Comparison of ENCODE assay signal across 14 cellular contexts in the genomic region with DNA sequence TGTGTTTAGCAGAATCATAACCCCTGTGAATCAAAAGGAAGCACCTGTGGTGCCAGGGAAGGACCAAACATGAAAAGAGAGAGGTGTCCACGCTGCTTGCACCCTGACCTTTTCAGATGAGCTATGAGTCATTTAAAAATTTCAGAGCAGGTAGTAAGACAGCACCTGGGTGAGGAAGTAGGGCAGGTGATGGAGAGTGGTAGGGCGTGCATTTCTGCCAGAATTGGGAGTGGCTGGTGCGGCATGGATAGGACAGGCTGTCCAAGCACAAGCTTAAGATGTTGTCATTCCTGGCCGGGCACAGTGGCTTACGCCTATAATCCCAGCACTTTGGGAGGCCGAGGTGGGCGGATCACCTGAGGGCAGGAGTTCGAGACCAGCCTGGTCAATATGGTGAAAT.
"Had no signal": no experiment of that assay in that cellular context is flagged by ENCODE, and none has a peak within 500 bp of the region (broad histone marks: within the 10 kb centered on the region; RNA-seq: fewer than 3 reads in every experiment).

No MANE protein-coding gene starts in this region.

- DNase-seq: activated CD4-positive, CD25-positive, alpha-beta regulatory T cell treated with anti-CD3 and anti-CD28 coated beads, Interleukin-2, amount 50 U/mL, for 72 hours; activated naive CD4-positive, alpha-beta T cell treated with anti-CD3 and anti-CD28 coated beads for 36 hours; activated naive CD8-positive, alpha-beta T cell treated with anti-CD3 and anti-CD28 coated beads, Interleukin-2, amount 50 U/mL, for 24 hours; esophagus squamous epithelium; hippocampal formation; kidney; psoas muscle; right lobe of liver; stimulated activated CD4-positive, alpha-beta T cell treated with anti-CD3 and anti-CD28 coated beads, Interleukin-1b, Interleukin-23, amount 100 ng/mL, for 48 hours; stimulated activated naive CD8-positive, alpha-beta T cell treated with anti-CD3 and anti-CD28 coated beads, Interleukin-15, amount 100 ng/mL, for 72 hours; T-helper 1 cell; upper lobe of right lung had no signal

- H3K27me3 ChIP-seq: ascending aorta, breast epithelium, esophagus squamous epithelium, right lobe of liver, upper lobe of right lung had no signal

- H3K4me1 ChIP-seq: ascending aorta, breast epithelium, psoas muscle, upper lobe of right lung had no signal

- H3K27ac ChIP-seq: ascending aorta, psoas muscle, right lobe of liver, upper lobe of right lung had no signal

- H3K4me3 ChIP-seq: ascending aorta, breast epithelium, esophagus squamous epithelium, psoas muscle, right lobe of liver, upper lobe of right lung had no signal

- H3K36me3 ChIP-seq: ascending aorta, breast epithelium, esophagus squamous epithelium, right lobe of liver, upper lobe of right lung had no signal

- H3K9me3 ChIP-seq: ascending aorta, breast epithelium, esophagus squamous epithelium, psoas muscle, right lobe of liver, upper lobe of right lung had no signal
